8 cellular contexts compared by ENCODE assay signal in the genomic region with DNA sequence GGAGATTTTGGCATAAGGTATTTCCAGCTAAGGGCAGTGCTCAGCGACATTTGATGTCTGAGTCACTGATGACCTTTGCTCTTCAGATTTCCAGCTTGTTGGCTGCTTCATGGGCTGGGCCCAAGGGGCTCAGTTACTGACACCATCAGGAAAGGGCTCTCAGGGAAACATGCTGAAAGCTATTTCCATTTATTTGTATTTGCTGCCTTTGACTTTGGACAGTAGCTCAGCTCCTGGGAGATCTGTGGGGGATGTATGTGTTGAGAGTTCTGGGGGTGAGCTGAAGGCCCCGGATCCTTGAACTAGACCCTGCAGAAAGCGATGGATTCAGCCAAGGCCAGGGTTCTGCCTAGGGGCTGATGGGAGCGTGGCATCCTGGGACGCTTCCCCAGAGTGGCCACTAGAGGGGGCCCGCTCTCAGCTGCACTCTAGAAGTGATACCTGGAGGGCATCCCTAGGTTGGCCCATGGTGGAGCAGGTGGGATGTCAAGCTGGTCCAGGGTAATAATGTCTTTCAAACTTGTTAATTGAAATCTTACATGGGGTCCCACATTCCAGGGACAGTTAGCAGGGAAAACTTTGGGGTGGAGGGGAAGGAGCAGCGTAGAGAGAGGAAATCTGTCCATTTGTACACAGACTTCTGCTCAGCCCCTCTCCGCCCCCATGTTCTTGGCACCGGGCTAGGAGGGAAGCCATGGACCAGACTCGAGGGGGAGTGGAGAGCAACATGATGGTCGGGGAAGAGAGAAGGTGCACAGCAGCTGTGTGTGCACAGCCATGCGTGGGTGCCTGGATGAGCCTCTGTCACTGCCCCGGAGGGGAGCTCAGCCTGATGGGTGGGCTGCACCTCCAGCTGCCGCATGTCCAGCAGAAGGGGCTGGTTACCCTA. TPM values are rescaled to one million over a fixed set of nuclear protein-coding genes. Genes with fewer than 3 reads are reported as not detected.
DNase-seq lines count a peak whose midpoint lies in the region; ATAC-seq and TF ChIP-seq lines count a peak whose summit lies in the region.

No MANE protein-coding gene starts in this region.

- no peak overlapping the region for H3K27ac Mint-ChIP-seq in activated B cell treated with CpG ODN at 0.5 μM for 24 hours

- no peak overlapping the region for H3K27ac ChIP-seq in colonic mucosa

- in situ Hi-C loops in KBM-7 (cut with MboI; ENCODE audit: low pct_unique_long_range_greater_than_20kb, low sequenced_read_pairs), result no loop called here

- TF ChIP-seq CTCF in activated B cell treated with CpG ODN at 0.5 μM for 24 hours (IDR thresholded peaks at IDR 0.05) (peak; percentile 18), colonic mucosa (IDR thresholded peaks at IDR 0.05) (peak; percentile 92)

- H3K4me1 Mint-ChIP-seq in activated B cell treated with CpG ODN at 0.5 μM for 24 hours, result no peaks in the 10 kb centered on the region

- H3K9me3 Mint-ChIP-seq in activated B cell treated with CpG ODN at 0.5 μM for 24 hours, result no peaks in the 10 kb centered on the region

- no peaks in the 10 kb centered on the region for H3K9me3 ChIP-seq in colonic mucosa

- intact Hi-C loops in activated B cell treated with CpG ODN at 0.5 μM for 24 hours (cut with micrococcal nuclease) (loop anchor here (1.0 kb wide), 1 partner anchor 167 kb away; no protein-coding TSS in a partner anchor), colonic mucosa (cut with DNase I) (no loop called here)

- POLR2A ChIA-PET in activated B cell treated with CpG ODN at 0.5 μM for 24 hours (lab: Charles Lee), result no interaction called here

- no peaks in the 10 kb centered on the region for H3K27me3 ChIP-seq in colonic mucosa

- H3K4me3 ChIP-seq in colonic mucosa, result no peak overlapping the region

- peak; percentile 12 for DNase-seq in DMS153 treated with DMSO at 0.1 percent for 48 hours (lab: John Stamatoyannopoulos, UW; ENCODE audit: unreplicated experiment)
- peak; percentile 39 for DNase-seq in KBM-7
- DNase-seq in activated B cell treated with CpG ODN at 0.5 μM for 24 hours, result peak; percentile 24
- DNase-seq in colonic mucosa, result peak; percentile 61
- DNase-seq in lung microvascular endothelial cell (ENCODE audit: low read depth in 2 of 2), result peak; percentile 47 to 62
- DNase-seq in stimulated activated CD8-positive, alpha-beta memory T cell treated with anti-CD3 and anti-CD28 coated beads, Interleukin-7, amount 100 ng/mL, for 48 hours (ENCODE audit: extremely low read depth in 1 of 2, low read depth in 1 of 2), result peak; percentile 5 to 14

- no peaks in the 10 kb centered on the region for H3K36me3 Mint-ChIP-seq in activated B cell treated with CpG ODN at 0.5 μM for 24 hours (ENCODE audit: low read depth)

- no peak overlapping the region for H3K4me3 Mint-ChIP-seq in activated B cell treated with CpG ODN at 0.5 μM for 24 hours

- H3K27me3 Mint-ChIP-seq in activated B cell treated with CpG ODN at 0.5 μM for 24 hours, result peaks cover 12% of the 10 kb centered on the region

- ATAC-seq in GM21447 (IDR thresholded peaks at IDR 0.05; ENCODE audit: unreplicated experiment) (peak; percentile 74), activated B cell treated with CpG ODN at 0.5 μM for 24 hours (ENCODE audit: low read depth) (peak; percentile 60), GM21360 (IDR thresholded peaks at IDR 0.05; ENCODE audit: unreplicated experiment) (no peak)

- H3K36me3 ChIP-seq in colonic mucosa, result no peaks in the 10 kb centered on the region

- CTCF ChIA-PET in activated B cell treated with CpG ODN at 0.5 μM for 24 hours (lab: Charles Lee), result interaction anchor here (0.8 to 2.0 kb wide), 10 partner anchors 9 to 167 kb away, joined by 3 to 15 read pairs (median 3); no protein-coding TSS in a partner anchor

- no peak overlapping the region for H3K9ac ChIP-seq in colonic mucosa (ENCODE audit: low read depth in 2 of 2, low read length in 2 of 2)

- H3K4me1 ChIP-seq in colonic mucosa, result no peaks in the 10 kb centered on the region

RNA-seq across cellular contexts. Expression of a gene that starts 3.0 kb away (rescaled TPM):
- total RNA-seq in activated B cell treated with CpG ODN at 0.5 μM for 24 hours, result not detected in 2 replicates
- under 1 TPM; 0.13 to 0.40 TPM for total RNA-seq in colonic mucosa
- under 0.01 TPM in 1 of 2 replicates, not detected in the other for total RNA-seq in lung microvascular endothelial cell

Comparison
In these comparisons a context has a peak if more than half of its experiments do, and no peak if none do; other contexts are left out.
1. DNase-seq: peak in every context shown above with its lines; median percentile 61 in colonic mucosa; 54 in lung microvascular endothelial cell; 39 in KBM-7; 24 in activated B cell treated with CpG ODN at 0.5 μM for 24 hours; 12 in DMS153 treated with DMSO at 0.1 percent for 48 hours; 10 in stimulated activated CD8-positive, alpha-beta memory T cell treated with anti-CD3 and anti-CD28 coated beads, Interleukin-7, amount 100 ng/mL, for 48 hours.